ENCODE assay signal across 8 cellular contexts in genomic region chr13:34935841-34936240, GRCh38. TPM values are rescaled to one million over a fixed set of nuclear protein-coding genes. Genes with fewer than 3 reads are reported as not detected.
"Had no signal": no experiment of that assay in that cellular context is flagged by ENCODE, and none has a peak within 500 bp of the region (broad histone marks: within the 10 kb centered on the region; RNA-seq: fewer than 3 reads in every experiment).

No MANE protein-coding gene starts in this region.

- DNase-seq: GOT3, H7, HCEC 1CT, KBM-7 had no signal

- H3K27ac ChIP-seq: KMS-11 had no signal

- H3K27ac Mint-ChIP-seq: IgD-negative memory B cell had no signal

- ATAC-seq: HepG2 had no signal

- H3K4me3 Mint-ChIP-seq: IgD-negative memory B cell had no signal

- H3K4me1 Mint-ChIP-seq: IgD-negative memory B cell had no signal

- H3K9me3 Mint-ChIP-seq: IgD-negative memory B cell had no signal

- H3K9ac ChIP-seq: KMS-11 had no signal

RNA-seq across cellular contexts. Expression of gene NBEA, which starts 6.2 kb away (rescaled TPM):
- total RNA-seq: HT-29 had no signal
